Comparison of ENCODE assay signal across 8 cellular contexts in the genomic region with DNA sequence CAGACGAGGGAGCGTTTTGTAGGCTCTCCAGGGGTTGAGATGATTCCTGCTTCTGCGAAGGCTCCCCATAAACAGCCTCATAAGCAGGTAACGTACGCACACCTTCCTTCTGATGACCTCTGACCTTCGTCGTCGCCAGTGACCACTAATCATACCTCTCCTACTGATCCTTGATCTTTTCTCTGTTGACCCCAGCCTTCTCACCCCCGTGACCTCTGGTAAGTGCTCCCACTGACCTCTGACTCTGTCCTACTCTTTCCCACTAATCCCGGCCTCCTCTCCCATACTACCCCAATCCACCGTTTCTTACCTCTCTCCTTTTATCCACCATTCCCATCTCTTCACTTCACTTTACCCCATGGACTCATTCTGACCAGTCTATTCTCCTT. TPM values are rescaled to one million over a fixed set of nuclear protein-coding genes. Genes with fewer than 3 reads are reported as not detected.
DNase-seq lines count a peak whose midpoint lies in the region; ATAC-seq and TF ChIP-seq lines count a peak whose summit lies in the region.

No MANE protein-coding gene starts in this region.

- peaks cover 71% of the 10 kb centered on the region for H3K4me1 Mint-ChIP-seq in brain

- H3K36me3 ChIP-seq in A673 (ENCODE audit: insufficient read depth, low read length, poor library complexity, severe bottlenecking), result no peaks in the 10 kb centered on the region
- no peaks in the 10 kb centered on the region for H3K36me3 ChIP-seq in mucosa of rectum (ENCODE audit: control insufficient read depth in 2 of 2, insufficient read depth in 2 of 2, low read length in 2 of 2)

- no peak for TF ChIP-seq CTCF in A673 (conservative IDR thresholded peaks at IDR 0.05; ENCODE audit: low read depth, low read length)
- no peak for TF ChIP-seq CTCF in brain (conservative IDR thresholded peaks at IDR 0.05)

- peaks cover 14% of the 10 kb centered on the region for H3K27me3 Mint-ChIP-seq in brain

- H3K27me3 ChIP-seq in A673 (replicated peaks; ENCODE audit: insufficient read depth, low read depth, low read length, poor library complexity), result no peaks in the 10 kb centered on the region
- H3K27me3 ChIP-seq in mucosa of rectum (ENCODE audit: control insufficient read depth in 2 of 2, insufficient read depth in 2 of 2, low read length in 2 of 2), result peaks cover 0 to 5% of the 10 kb centered on the region in 2 donors

- ATAC-seq in HG03066 (IDR thresholded peaks at IDR 0.05; ENCODE audit: low read depth, unreplicated experiment), result peak; percentile 10
- no peak for ATAC-seq in GM21423 (IDR thresholded peaks at IDR 0.05; ENCODE audit: unreplicated experiment)
- no peak for ATAC-seq in GM19351 (IDR thresholded peaks at IDR 0.05; ENCODE audit: unreplicated experiment)

- H3K9me3 ChIP-seq in A673 (ENCODE audit: low read depth, low read length, poor library complexity, severe bottlenecking) (no peaks in the 10 kb centered on the region), mucosa of rectum (ENCODE audit: control insufficient read depth in 2 of 2, low read length in 2 of 2) (no peaks in the 10 kb centered on the region)

- H3K36me3 Mint-ChIP-seq in brain, result peaks cover 17% of the 10 kb centered on the region

- no peak overlapping the region for H3K9ac ChIP-seq in mucosa of rectum (ENCODE audit: low read depth in 1 of 2, low read length in 2 of 2)

- H3K27ac Mint-ChIP-seq in brain, result peak overlapping the region; percentile 75 to 95 (median 82)

- BruUV-seq in A673 (replicated peaks; lab: Mats Ljungman, UMichigan), result no TSS peak

- peaks cover 24% of the 10 kb centered on the region for H3K4me1 ChIP-seq in A673 (ENCODE audit: insufficient read depth, low read length, poor library complexity, severe bottlenecking)
- H3K4me1 ChIP-seq in mucosa of rectum (ENCODE audit: control insufficient read depth in 2 of 2, insufficient read depth in 2 of 2, low read length in 2 of 2), result peaks cover 17 to 18% of the 10 kb centered on the region in 2 donors

- intact Hi-C loops in A673 (cut with micrococcal nuclease; ENCODE audit: unreplicated experiment), result no loop called here

- H3K9me3 Mint-ChIP-seq in brain, result peaks cover 0 to 2% (median 0%) of the 10 kb centered on the region in 5 experiments

- H3K4me3 ChIP-seq in A673 (ENCODE audit: low read depth, low read length, poor library complexity, severe bottlenecking) (peak overlapping the region; percentile 90), mucosa of rectum (ENCODE audit: low read length in 2 of 2) (peak overlapping the region; percentile 62 to 63)

- CTCF ChIA-PET in A673 (lab: Charles Lee), result no interaction called here

- DNase-seq in A673 (ENCODE audit: low spot score) (no peak), pons (ENCODE audit: low spot score) (no peak)
- no peak for DNase-seq in effector CD4-positive, alpha-beta T cell

- H3K27ac ChIP-seq in A673 (ENCODE audit: low read depth, low read length, poor library complexity, severe bottlenecking), result no peak overlapping the region
- H3K27ac ChIP-seq in mucosa of rectum (ENCODE audit: low read depth in 2 of 2, low read length in 2 of 2), result no peak overlapping the region

- H3K4me3 Mint-ChIP-seq in brain, result peak overlapping the region; percentile 80 to 97 (median 86)

- POLR2A ChIA-PET in A673 (lab: Charles Lee; ENCODE audit: low non-redundant PET), result no interaction called here

RNA-seq across cellular contexts. Expression of a gene that starts 0.4 kb away (rescaled TPM):
- total RNA-seq in A673 (2021), result 1.4 TPM in 1 of 2 replicates, not detected in the other
- 1.7 TPM for polyA plus RNA-seq in brain (ENCODE audit: insufficient read depth, low read depth, low replicate concordance)

RNA-seq across cellular contexts. Expression of a gene that starts 0.6 kb away (rescaled TPM):
- total RNA-seq in A673 (2021), result 62.1 and 63.3 TPM in 2 replicates
- 42.7 TPM for polyA plus RNA-seq in brain (ENCODE audit: insufficient read depth, low read depth, low replicate concordance)
